Comparison of ENCODE assay signal across 13 cellular contexts in genomic region chr2:27306136-27306535, GRCh38. TPM values are rescaled to one million over a fixed set of nuclear protein-coding genes. Genes with fewer than 3 reads are reported as not detected.
A peak's percentile ranks its signal among the peaks of the same experiment; 100 is the strongest.
DNase-seq lines count a peak whose midpoint lies in the region; ATAC-seq, FAIRE-seq and TF ChIP-seq lines count a peak whose summit lies in the region.
"Had no signal": no experiment of that assay in that cellular context is flagged by ENCODE, and none has a peak within 500 bp of the region (broad histone marks: within the 10 kb centered on the region; RNA-seq: fewer than 3 reads in every experiment).

No MANE protein-coding gene starts in this region.

- no peaks in the 10 kb centered on the region; a peak in 2 of 5 replicates for H3K36me3 ChIP-seq in HepG2 (replicated peaks in 1 of 2; ENCODE audit: control insufficient read depth in 1 of 2, insufficient read depth in 2 of 2, low read length in 2 of 2)
- no peaks in the 10 kb centered on the region for H3K36me3 ChIP-seq in right lobe of liver

- peaks cover 5 to 6% of the 10 kb centered on the region in 2 donors for H3K27me3 Mint-ChIP-seq in natural killer cell treated with Interleukin-12 subunit alpha and Interleukin-12 subunit beta and Interleukin-15 and Interleukin-18, amount 100 ng/mL, for 72 hours

- POLR2A ChIA-PET in HepG2 (lab: Yijun Ruan, JAX), result no interaction called here

- H3K9me3 ChIP-seq in HepG2 (ENCODE audit: low read length) (no peaks in the 10 kb centered on the region), right lobe of liver (no peaks in the 10 kb centered on the region)
- H3K9me3 ChIP-seq: BLaER1 had no signal

- CTCF ChIA-PET in HepG2 (lab: Yijun Ruan, JAX; ENCODE audit: low intra/inter-chr PET ratio, low total read pairs), result no interaction called here

- H3K4me1 ChIP-seq in HepG2 (ENCODE audit: insufficient read depth, low read length) (peaks cover 18% of the 10 kb centered on the region), right lobe of liver (peaks cover 0 to 21% (median 2%) of the 10 kb centered on the region in 4 donors)

- no peaks in the 10 kb centered on the region for H3K9me3 Mint-ChIP-seq in natural killer cell treated with Interleukin-12 subunit alpha and Interleukin-12 subunit beta and Interleukin-15 and Interleukin-18, amount 100 ng/mL, for 72 hours

- no peak for FAIRE-seq in HepG2 (lab: Jason Lieb, UNC)
- FAIRE-seq: HTR-8/SVneo had no signal

- TF ChIP-seq CTCF in HepG2 (CRISPR knock-in tag; IDR thresholded peaks at IDR 0.05) (no peak), right lobe of liver (IDR thresholded peaks at IDR 0.05) (no peak), coronary artery (IDR thresholded peaks at IDR 0.05) (no peak)

- TF ChIP-seq EP300 in HepG2 (IDR thresholded peaks at IDR 0.05; ENCODE audit: low read depth in 2 of 2, low read length in 2 of 2), result no peak
- no peak for TF ChIP-seq EP300 in HepG2 (CRISPR knock-in tag; IDR thresholded peaks at IDR 0.05; ENCODE audit: borderline replicate concordance)

- DNase-seq in HepG2 (ENCODE audit: low spot score) (no peak), right lobe of liver (no peak), coronary artery (ENCODE audit: low spot score) (no peak), ACHN (no peak), NCI-H345 treated with DMSO at 0.1 percent for 48 hours (lab: John Stamatoyannopoulos, UW; ENCODE audit: unreplicated experiment) (no peak), middle frontal gyrus (ENCODE audit: extremely low spot score, low spot score) (no peak), ecto neural progenitor cell (ENCODE audit: low spot score) (no peak)
- DNase-seq in natural killer cell treated with Interleukin-12 subunit alpha and Interleukin-12 subunit beta and Interleukin-15 and Interleukin-18, amount 100 ng/mL, for 72 hours (ENCODE audit: low spot score), result no peak
- DNase-seq: EL had no signal

- no peak for TF ChIP-seq POLR2A in HepG2 (IDR thresholded peaks at IDR 0.05; ENCODE audit: insufficient read depth in 1 of 2, low read depth in 2 of 2, low read length in 2 of 2)
- TF ChIP-seq POLR2A in right lobe of liver (IDR thresholded peaks at IDR 0.05), result no peak

- H3K4me3 ChIP-seq in HepG2 (replicated peaks in 1 of 3; ENCODE audit: insufficient read depth in 1 of 3, low read depth in 2 of 3, low read length in 3 of 3), result no peak overlapping the region
- no peak overlapping the region for H3K4me3 ChIP-seq in right lobe of liver
- peak overlapping the region; percentile 39 for H3K4me3 ChIP-seq in coronary artery
- H3K4me3 ChIP-seq: BLaER1 had no signal

- no peak overlapping the region for H2AFZ ChIP-seq in HepG2 (ENCODE audit: low read length)

- H3K79me2 ChIP-seq in HepG2 (ENCODE audit: insufficient read depth, low read length), result no peaks in the 10 kb centered on the region

- H3K27ac ChIP-seq in HepG2 (ENCODE audit: extremely low read length, insufficient read depth, low read length), result no peak overlapping the region
- no peak overlapping the region for H3K27ac ChIP-seq in right lobe of liver
- no peak overlapping the region for H3K27ac ChIP-seq in coronary artery
- H3K27ac ChIP-seq: BLaER1 had no signal

- no TSS peak for BruUV-seq in HepG2 (replicated peaks; lab: Mats Ljungman, UMichigan)

- ATAC-seq in HepG2 (peak; percentile 3; the same call in 1 of the 3 replicates), right lobe of liver (no peak)
- peak; percentile 42 to 66 for ATAC-seq in natural killer cell treated with Interleukin-12 subunit alpha and Interleukin-12 subunit beta and Interleukin-15 and Interleukin-18, amount 100 ng/mL, for 72 hours

- TF ChIP-seq RAD21 in HepG2 (CRISPR knock-in tag; IDR thresholded peaks at IDR 0.05), result no peak

- H3K4me3 Mint-ChIP-seq in natural killer cell treated with Interleukin-12 subunit alpha and Interleukin-12 subunit beta and Interleukin-15 and Interleukin-18, amount 100 ng/mL, for 72 hours, result peak overlapping the region; percentile 39

- in situ Hi-C loops in HepG2 (cut with HindIII; ENCODE audit: extremely low pct_ligation_motif_present, low pct_unique_long_range_greater_than_20kb), result no loop called here
- in situ Hi-C loops in ACHN (cut with HindIII; ENCODE audit: low pct_ligation_motif_present, low pct_unique_long_range_greater_than_20kb, low sequenced_read_pairs), result no loop called here

- H3K4me1 Mint-ChIP-seq in natural killer cell treated with Interleukin-12 subunit alpha and Interleukin-12 subunit beta and Interleukin-15 and Interleukin-18, amount 100 ng/mL, for 72 hours (ENCODE audit: low read depth in 2 of 2), result peaks cover 0 to 3% of the 10 kb centered on the region in 2 donors

- H3K36me3 Mint-ChIP-seq in natural killer cell treated with Interleukin-12 subunit alpha and Interleukin-12 subunit beta and Interleukin-15 and Interleukin-18, amount 100 ng/mL, for 72 hours, result peaks cover 6% of the 10 kb centered on the region

- peaks cover 0 to 5% of the 10 kb centered on the region in 2 experiments; a peak in 2 of 5 replicates for H3K27me3 ChIP-seq in HepG2 (ENCODE audit: control insufficient read depth in 1 of 2, insufficient read depth in 2 of 2, low read length in 2 of 2)
- peaks cover 0 to 11% of the 10 kb centered on the region in 2 donors for H3K27me3 ChIP-seq in right lobe of liver

- intact Hi-C loops in HepG2 (cut with micrococcal nuclease; ENCODE audit: unreplicated experiment) (no loop called here), right lobe of liver (cut with DNase I) (loop anchor here in 1 of 2 donors (10.0 kb wide), 1 partner anchor 51 kb away; no protein-coding TSS in a partner anchor)

- 84% methylated on average over 26 of the region's 26 CpGs for WGBS in HepG2 (ENCODE audit: low lambda C conversion rate)
- 31% methylated on average over 16 of the region's 26 CpGs for WGBS in right lobe of liver (ENCODE audit: insufficient coverage, low coverage, low lambda C conversion rate, missing lambda C conversion rate)

- no peak overlapping the region for H3K9ac ChIP-seq in HepG2 (ENCODE audit: insufficient read depth, low read depth, low read length)
- H3K9ac ChIP-seq: BLaER1 had no signal

- H3K4me2 ChIP-seq in HepG2 (ENCODE audit: low read depth, low read length), result no peak overlapping the region
- H3K4me2 ChIP-seq: BLaER1 had no signal

- H4K20me1 ChIP-seq in HepG2 (ENCODE audit: insufficient read depth, low read length), result no peaks in the 10 kb centered on the region

- H3K27ac Mint-ChIP-seq in natural killer cell treated with Interleukin-12 subunit alpha and Interleukin-12 subunit beta and Interleukin-15 and Interleukin-18, amount 100 ng/mL, for 72 hours, result no peak overlapping the region

RNA-seq across cellular contexts. Expression of gene UCN, which starts 2.1 kb away (rescaled TPM):
- total RNA-seq in HepG2 (2016; rRNA removed; fragmentation: Illumina TruSeq; extraction: Trizol) (0.36 and 1.2 TPM in 2 replicates), right lobe of liver (1 to 10 TPM in 5 of 6 experiments, under 1 TPM in 1; 0.88 to 4.3 (median 1.6) TPM)
- total RNA-seq in HepG2 (2016; cell fraction: cytosol; rRNA removed; fragmentation: Illumina TruSeq; extraction: Trizol; ENCODE audit: low read depth), result not detected in 2 replicates
- total RNA-seq in HepG2 (2016; cell fraction: insoluble cytoplasmic fraction; rRNA removed; fragmentation: Illumina TruSeq; extraction: Trizol), result 0.25 and 0.54 TPM in 2 replicates
- total RNA-seq in HepG2 (2016; cell fraction: membrane; rRNA removed; fragmentation: Illumina TruSeq; extraction: Trizol), result 0.24 and 0.25 TPM in 2 replicates
- total RNA-seq in HepG2 (2016; cell fraction: nucleus; rRNA removed; fragmentation: Illumina TruSeq; extraction: Trizol), result 0.53 and 1.4 TPM in 2 replicates
- polyA plus RNA-seq in HepG2 (2011; rRNA removed), result 2.3 and 2.6 TPM in 2 replicates
- polyA plus RNA-seq in HepG2 (2011; cell fraction: cytosol; rRNA removed), result 1.3 and 2.9 TPM in 2 replicates
- polyA plus RNA-seq in HepG2 (2011; cell fraction: nucleus; rRNA removed), result 22.6 and 33.5 TPM in 2 replicates
- polyA plus RNA-seq in HepG2 (2012), result 1.8 TPM in 2 replicates
- polyA plus RNA-seq in HepG2 (2016; cell fraction: cytosol; fragmentation: Illumina TruSeq; extraction: Trizol; ENCODE audit: low read depth), result 0.14 TPM in 1 of 2 replicates, not detected in the other
- 0.46 TPM in 1 of 2 replicates, not detected in the other for polyA plus RNA-seq in HepG2 (2016; cell fraction: insoluble cytoplasmic fraction; fragmentation: Illumina TruSeq; extraction: Trizol; ENCODE audit: low read depth)
- polyA plus RNA-seq in HepG2 (2016; cell fraction: membrane; fragmentation: Illumina TruSeq; extraction: Trizol; ENCODE audit: low read depth), result 0.25 TPM in 1 of 2 replicates, not detected in the other
- 2.6 and 2.7 TPM in 2 replicates for polyA plus RNA-seq in HepG2 (2016; cell fraction: nucleus; fragmentation: Illumina TruSeq; extraction: Trizol; ENCODE audit: insufficient read depth, low read depth)
- polyA minus RNA-seq in HepG2 (2011; rRNA and poly(A)+ RNA removed; ENCODE audit: low replicate concordance), result 0.54 and 2.7 TPM in 2 replicates
- not detected in 2 replicates for polyA minus RNA-seq in HepG2 (2011; cell fraction: cytosol; rRNA and poly(A)+ RNA removed)
- 1.7 and 2.1 TPM in 2 replicates for polyA minus RNA-seq in HepG2 (2011; cell fraction: nucleus; rRNA and poly(A)+ RNA removed)
- 1 to 10 TPM; 1.3 TPM for total RNA-seq in natural killer cell treated with Interleukin-12 subunit alpha and Interleukin-12 subunit beta and Interleukin-15 and Interleukin-18, amount 100 ng/mL, for 72 hours

RNA-seq across cellular contexts. Expression of gene MPV17, which starts 16.8 kb away (rescaled TPM):
- total RNA-seq in HepG2 (2016; rRNA removed; fragmentation: Illumina TruSeq; extraction: Trizol), result 37.0 and 48.9 TPM in 2 replicates
- total RNA-seq in HepG2 (2016; cell fraction: cytosol; rRNA removed; fragmentation: Illumina TruSeq; extraction: Trizol; ENCODE audit: low read depth), result 20.8 and 25.9 TPM in 2 replicates
- 42.7 and 51.6 TPM in 2 replicates for total RNA-seq in HepG2 (2016; cell fraction: insoluble cytoplasmic fraction; rRNA removed; fragmentation: Illumina TruSeq; extraction: Trizol)
- 26.7 and 29.9 TPM in 2 replicates for total RNA-seq in HepG2 (2016; cell fraction: membrane; rRNA removed; fragmentation: Illumina TruSeq; extraction: Trizol)
- 42.0 and 44.6 TPM in 2 replicates for total RNA-seq in HepG2 (2016; cell fraction: nucleus; rRNA removed; fragmentation: Illumina TruSeq; extraction: Trizol)
- 119 and 129 TPM in 2 replicates for polyA plus RNA-seq in HepG2 (2011; rRNA removed)
- polyA plus RNA-seq in HepG2 (2011; cell fraction: cytosol; rRNA removed), result 118 and 122 TPM in 2 replicates
- 242 and 245 TPM in 2 replicates for polyA plus RNA-seq in HepG2 (2011; cell fraction: nucleus; rRNA removed)
- 63.5 and 90.0 TPM in 2 replicates for polyA plus RNA-seq in HepG2 (2012)
- polyA plus RNA-seq in HepG2 (2016; cell fraction: cytosol; fragmentation: Illumina TruSeq; extraction: Trizol; ENCODE audit: low read depth), result 24.1 and 27.7 TPM in 2 replicates
- polyA plus RNA-seq in HepG2 (2016; cell fraction: insoluble cytoplasmic fraction; fragmentation: Illumina TruSeq; extraction: Trizol; ENCODE audit: low read depth), result 63.3 and 64.7 TPM in 2 replicates
- polyA plus RNA-seq in HepG2 (2016; cell fraction: membrane; fragmentation: Illumina TruSeq; extraction: Trizol; ENCODE audit: low read depth), result 36.5 and 39.6 TPM in 2 replicates
- 101 and 104 TPM in 2 replicates for polyA plus RNA-seq in HepG2 (2016; cell fraction: nucleus; fragmentation: Illumina TruSeq; extraction: Trizol; ENCODE audit: insufficient read depth, low read depth)
- 155 and 173 TPM in 2 replicates for polyA minus RNA-seq in HepG2 (2011; rRNA and poly(A)+ RNA removed; ENCODE audit: low replicate concordance)
- 37.4 and 40.5 TPM in 2 replicates for polyA minus RNA-seq in HepG2 (2011; cell fraction: cytosol; rRNA and poly(A)+ RNA removed)
- 76.9 and 109 TPM in 2 replicates for polyA minus RNA-seq in HepG2 (2011; cell fraction: nucleus; rRNA and poly(A)+ RNA removed)
- 10 to 100 TPM; 17.2 to 82.3 (median 30.4) TPM for total RNA-seq in right lobe of liver
- 10 to 100 TPM; 92.4 to 96.1 TPM for total RNA-seq in natural killer cell treated with Interleukin-12 subunit alpha and Interleukin-12 subunit beta and Interleukin-15 and Interleukin-18, amount 100 ng/mL, for 72 hours

RNA-seq across cellular contexts. Expression of gene TRIM54, which starts 23.9 kb away (rescaled TPM):
- 0.07 TPM in 1 of 2 replicates, not detected in the other for total RNA-seq in HepG2 (2016; rRNA removed; fragmentation: Illumina TruSeq; extraction: Trizol)
- total RNA-seq in HepG2 (2016; cell fraction: cytosol; rRNA removed; fragmentation: Illumina TruSeq; extraction: Trizol; ENCODE audit: low read depth), result not detected in 2 replicates
- total RNA-seq in HepG2 (2016; cell fraction: insoluble cytoplasmic fraction; rRNA removed; fragmentation: Illumina TruSeq; extraction: Trizol), result 0.12 and 0.19 TPM in 2 replicates
- 0.07 TPM in 1 of 2 replicates, not detected in the other for total RNA-seq in HepG2 (2016; cell fraction: membrane; rRNA removed; fragmentation: Illumina TruSeq; extraction: Trizol)
- total RNA-seq in HepG2 (2016; cell fraction: nucleus; rRNA removed; fragmentation: Illumina TruSeq; extraction: Trizol), result 0.65 TPM in 1 of 2 replicates, not detected in the other
- 0.13 and 0.14 TPM in 2 replicates for polyA plus RNA-seq in HepG2 (2011; rRNA removed)
- polyA plus RNA-seq in HepG2 (2011; cell fraction: cytosol; rRNA removed), result 0.12 and 0.23 TPM in 2 replicates
- polyA plus RNA-seq in HepG2 (2011; cell fraction: nucleus; rRNA removed), result 0.37 and 0.42 TPM in 2 replicates
- polyA plus RNA-seq in HepG2 (2012), result 0.09 and 0.24 TPM in 2 replicates
- not detected in 2 replicates for polyA plus RNA-seq in HepG2 (2016; cell fraction: cytosol; fragmentation: Illumina TruSeq; extraction: Trizol; ENCODE audit: low read depth)
- 0.20 TPM in 1 of 2 replicates, not detected in the other for polyA plus RNA-seq in HepG2 (2016; cell fraction: insoluble cytoplasmic fraction; fragmentation: Illumina TruSeq; extraction: Trizol; ENCODE audit: low read depth)
- polyA plus RNA-seq in HepG2 (2016; cell fraction: membrane; fragmentation: Illumina TruSeq; extraction: Trizol; ENCODE audit: low read depth), result not detected in 2 replicates
- 0.52 TPM in 1 of 2 replicates, not detected in the other for polyA plus RNA-seq in HepG2 (2016; cell fraction: nucleus; fragmentation: Illumina TruSeq; extraction: Trizol; ENCODE audit: insufficient read depth, low read depth)
- polyA minus RNA-seq in HepG2 (2011; rRNA and poly(A)+ RNA removed; ENCODE audit: low replicate concordance), result 1.4 TPM in 1 of 2 replicates, not detected in the other
- polyA minus RNA-seq in HepG2 (2011; cell fraction: cytosol; rRNA and poly(A)+ RNA removed), result not detected in 2 replicates
- polyA minus RNA-seq in HepG2 (2011; cell fraction: nucleus; rRNA and poly(A)+ RNA removed), result not detected in 2 replicates
- under 1 TPM in 2 of 6 experiments, not detected in 4; 0.14 to 0.25 TPM for total RNA-seq in right lobe of liver
- under 1 TPM; 0.28 to 0.33 TPM for total RNA-seq in natural killer cell treated with Interleukin-12 subunit alpha and Interleukin-12 subunit beta and Interleukin-15 and Interleukin-18, amount 100 ng/mL, for 72 hours
- total RNA-seq: pulmonary artery endothelial cell had no signal

RNA-seq across cellular contexts. Expression of gene DNAJC5G, which starts 30.9 kb away (rescaled TPM):
- total RNA-seq in HepG2 (2016; rRNA removed; fragmentation: Illumina TruSeq; extraction: Trizol) (not detected in 2 replicates), right lobe of liver (not detected)
- total RNA-seq in HepG2 (2016; cell fraction: cytosol; rRNA removed; fragmentation: Illumina TruSeq; extraction: Trizol; ENCODE audit: low read depth), result not detected in 2 replicates
- total RNA-seq in HepG2 (2016; cell fraction: insoluble cytoplasmic fraction; rRNA removed; fragmentation: Illumina TruSeq; extraction: Trizol), result not detected in 2 replicates
- not detected in 2 replicates for total RNA-seq in HepG2 (2016; cell fraction: membrane; rRNA removed; fragmentation: Illumina TruSeq; extraction: Trizol)
- not detected in 2 replicates for total RNA-seq in HepG2 (2016; cell fraction: nucleus; rRNA removed; fragmentation: Illumina TruSeq; extraction: Trizol)
- 0.05 and 0.07 TPM in 2 replicates for polyA plus RNA-seq in HepG2 (2011; rRNA removed)
- polyA plus RNA-seq in HepG2 (2011; cell fraction: cytosol; rRNA removed), result not detected in 2 replicates
- polyA plus RNA-seq in HepG2 (2011; cell fraction: nucleus; rRNA removed), result 0.24 and 0.43 TPM in 2 replicates
- polyA plus RNA-seq in HepG2 (2012), result 0.17 TPM in 1 of 2 replicates, not detected in the other
- polyA plus RNA-seq in HepG2 (2016; cell fraction: cytosol; fragmentation: Illumina TruSeq; extraction: Trizol; ENCODE audit: low read depth), result not detected in 2 replicates
- not detected in 2 replicates for polyA plus RNA-seq in HepG2 (2016; cell fraction: insoluble cytoplasmic fraction; fragmentation: Illumina TruSeq; extraction: Trizol; ENCODE audit: low read depth)
- not detected in 2 replicates for polyA plus RNA-seq in HepG2 (2016; cell fraction: membrane; fragmentation: Illumina TruSeq; extraction: Trizol; ENCODE audit: low read depth)
- not detected in 2 replicates for polyA plus RNA-seq in HepG2 (2016; cell fraction: nucleus; fragmentation: Illumina TruSeq; extraction: Trizol; ENCODE audit: insufficient read depth, low read depth)
- polyA minus RNA-seq in HepG2 (2011; rRNA and poly(A)+ RNA removed; ENCODE audit: low replicate concordance), result not detected in 2 replicates
- not detected in 2 replicates for polyA minus RNA-seq in HepG2 (2011; cell fraction: cytosol; rRNA and poly(A)+ RNA removed)
- not detected in 2 replicates for polyA minus RNA-seq in HepG2 (2011; cell fraction: nucleus; rRNA and poly(A)+ RNA removed)
- total RNA-seq in natural killer cell treated with Interleukin-12 subunit alpha and Interleukin-12 subunit beta and Interleukin-15 and Interleukin-18, amount 100 ng/mL, for 72 hours, result not detected
- total RNA-seq: pulmonary artery endothelial cell, ureter had no signal

RNA-seq across cellular contexts. Expression of gene SLC30A3, which starts 43.3 kb away (rescaled TPM):
- total RNA-seq in HepG2 (2016; rRNA removed; fragmentation: Illumina TruSeq; extraction: Trizol) (0.38 TPM in 1 of 2 replicates, not detected in the other), right lobe of liver (not detected)
- total RNA-seq in HepG2 (2016; cell fraction: cytosol; rRNA removed; fragmentation: Illumina TruSeq; extraction: Trizol; ENCODE audit: low read depth), result 0.20 and 0.26 TPM in 2 replicates
- 0.15 TPM in 1 of 2 replicates, not detected in the other for total RNA-seq in HepG2 (2016; cell fraction: insoluble cytoplasmic fraction; rRNA removed; fragmentation: Illumina TruSeq; extraction: Trizol)
- 0.07 and 0.43 TPM in 2 replicates for total RNA-seq in HepG2 (2016; cell fraction: membrane; rRNA removed; fragmentation: Illumina TruSeq; extraction: Trizol)
- total RNA-seq in HepG2 (2016; cell fraction: nucleus; rRNA removed; fragmentation: Illumina TruSeq; extraction: Trizol), result 0.25 and 0.37 TPM in 2 replicates
- polyA plus RNA-seq in HepG2 (2011; rRNA removed), result 0.79 and 1.0 TPM in 2 replicates
- 0.54 and 0.83 TPM in 2 replicates for polyA plus RNA-seq in HepG2 (2011; cell fraction: cytosol; rRNA removed)
- 5.5 and 6.9 TPM in 2 replicates for polyA plus RNA-seq in HepG2 (2011; cell fraction: nucleus; rRNA removed)
- polyA plus RNA-seq in HepG2 (2012), result 1.1 and 1.2 TPM in 2 replicates
- 0.17 and 0.28 TPM in 2 replicates for polyA plus RNA-seq in HepG2 (2016; cell fraction: cytosol; fragmentation: Illumina TruSeq; extraction: Trizol; ENCODE audit: low read depth)
- 0.23 TPM in 1 of 2 replicates, not detected in the other for polyA plus RNA-seq in HepG2 (2016; cell fraction: insoluble cytoplasmic fraction; fragmentation: Illumina TruSeq; extraction: Trizol; ENCODE audit: low read depth)
- polyA plus RNA-seq in HepG2 (2016; cell fraction: membrane; fragmentation: Illumina TruSeq; extraction: Trizol; ENCODE audit: low read depth), result 0.19 and 0.29 TPM in 2 replicates
- 0.96 and 1.8 TPM in 2 replicates for polyA plus RNA-seq in HepG2 (2016; cell fraction: nucleus; fragmentation: Illumina TruSeq; extraction: Trizol; ENCODE audit: insufficient read depth, low read depth)
- 1.8 and 2.7 TPM in 2 replicates for polyA minus RNA-seq in HepG2 (2011; rRNA and poly(A)+ RNA removed; ENCODE audit: low replicate concordance)
- polyA minus RNA-seq in HepG2 (2011; cell fraction: cytosol; rRNA and poly(A)+ RNA removed), result 0.59 and 0.79 TPM in 2 replicates
- 0.50 and 1.3 TPM in 2 replicates for polyA minus RNA-seq in HepG2 (2011; cell fraction: nucleus; rRNA and poly(A)+ RNA removed)
- not detected for total RNA-seq in natural killer cell treated with Interleukin-12 subunit alpha and Interleukin-12 subunit beta and Interleukin-15 and Interleukin-18, amount 100 ng/mL, for 72 hours
- total RNA-seq: pulmonary artery endothelial cell, ureter had no signal

Comparison
In these comparisons a context has a peak if more than half of its experiments do, and no peak if none do; other contexts are left out.
1. ATAC-seq: peak in HepG2 (single experiment) and natural killer cell treated with Interleukin-12 subunit alpha and Interleukin-12 subunit beta and Interleukin-15 and Interleukin-18, amount 100 ng/mL, for 72 hours (2 of 2); none in right lobe of liver (0 of 4).